Comparison of ENCODE assay signal across 24 cellular contexts in genomic region chr4:149511558-149512298, GRCh38.
"Had no signal": no experiment of that assay in that cellular context is flagged by ENCODE, and none has a peak within 500 bp of the region (broad histone marks: within the 10 kb centered on the region; RNA-seq: fewer than 3 reads in every experiment).

No MANE protein-coding gene starts in this region.

- H3K27me3 Mint-ChIP-seq: naive B cell; natural killer cell treated with Interleukin-12 subunit alpha and Interleukin-12 subunit beta and Interleukin-15 and Interleukin-18, amount 100 ng/mL, for 72 hours; progenitor cell of endocrine pancreas had no signal

- H3K27ac ChIP-seq: colonic mucosa, gastrocnemius medialis, neutrophil, parathyroid adenoma, right atrium auricular region, sigmoid colon, thoracic aorta, transverse colon, upper lobe of right lung, uterus had no signal

- H3K79me2 ChIP-seq: parathyroid adenoma had no signal

- H3K9me3 ChIP-seq: colonic mucosa, gastrocnemius medialis, mucosa of descending colon, neutrophil, right atrium auricular region, sigmoid colon, thoracic aorta, transverse colon, upper lobe of right lung, uterus had no signal

- H3K27ac Mint-ChIP-seq: mesothelial cell of epicardium; naive B cell; natural killer cell treated with Interleukin-12 subunit alpha and Interleukin-12 subunit beta and Interleukin-15 and Interleukin-18, amount 100 ng/mL, for 72 hours; progenitor cell of endocrine pancreas; stimulated activated effector memory CD8-positive, alpha-beta T cell treated with anti-CD3 and anti-CD28 coated beads, Interleukin-12 subunit alpha, Interleukin-12 subunit beta, amount 100 ng/mL, for 72 hours had no signal

- H3K27me3 ChIP-seq: colonic mucosa, gastrocnemius medialis, neutrophil, right atrium auricular region, sigmoid colon, transverse colon, upper lobe of right lung, uterus had no signal

- ATAC-seq: mucosa of descending colon; natural killer cell treated with Interleukin-12 subunit alpha and Interleukin-12 subunit beta and Interleukin-15 and Interleukin-18, amount 100 ng/mL, for 72 hours; stimulated activated effector memory CD8-positive, alpha-beta T cell treated with anti-CD3 and anti-CD28 coated beads, Interleukin-12 subunit alpha, Interleukin-12 subunit beta, amount 100 ng/mL, for 72 hours; stimulated activated naive CD8-positive, alpha-beta T cell treated with anti-CD3 and anti-CD28 coated beads, Interleukin-15, Interleukin-2, amounts not matched to agents 100 U/mL and 50 U/mL, for 24 hours; upper lobe of right lung had no signal

- H3K4me3 ChIP-seq: colonic mucosa, gastrocnemius medialis, mucosa of descending colon, right atrium auricular region, sigmoid colon, thoracic aorta, transverse colon, upper lobe of right lung, uterus had no signal

- H3K4me1 Mint-ChIP-seq: mesothelial cell of epicardium; naive B cell; neural crest cell; stimulated activated effector memory CD8-positive, alpha-beta T cell treated with anti-CD3 and anti-CD28 coated beads, Interleukin-12 subunit alpha, Interleukin-12 subunit beta, amount 100 ng/mL, for 72 hours had no signal

- H3K4me1 ChIP-seq: colonic mucosa, parathyroid adenoma, right atrium auricular region, sigmoid colon, transverse colon, upper lobe of right lung, uterus had no signal

- H3K36me3 ChIP-seq: colonic mucosa, gastrocnemius medialis, neutrophil, right atrium auricular region, sigmoid colon, thoracic aorta, transverse colon, upper lobe of right lung, uterus had no signal

- H2AFZ ChIP-seq: parathyroid adenoma had no signal

- H3K4me3 Mint-ChIP-seq: mesothelial cell of epicardium; naive B cell; natural killer cell treated with Interleukin-12 subunit alpha and Interleukin-12 subunit beta and Interleukin-15 and Interleukin-18, amount 100 ng/mL, for 72 hours; neural crest cell; stimulated activated effector memory CD8-positive, alpha-beta T cell treated with anti-CD3 and anti-CD28 coated beads, Interleukin-12 subunit alpha, Interleukin-12 subunit beta, amount 100 ng/mL, for 72 hours had no signal

- H3K9ac ChIP-seq: parathyroid adenoma had no signal

- DNase-seq: colonic mucosa; dermis blood vessel endothelial cell; effector memory CD4-positive, alpha-beta T cell; gastrocnemius medialis; head of caudate nucleus; mesenchymal stem cell; mucosa of descending colon; naive B cell; sigmoid colon; stimulated activated CD4-positive, alpha-beta T cell treated with anti-CD3 and anti-CD28 coated beads, Interleukin-2, amount 100 ng/mL, for 24 hours; stimulated activated CD4-positive, alpha-beta T cell treated with anti-CD3 and anti-CD28 coated beads, Interleukin-4, amount 100 ng/mL, for 24 hours; stimulated activated naive CD8-positive, alpha-beta T cell treated with anti-CD3 and anti-CD28 coated beads, Interleukin-15, Interleukin-2, amounts not matched to agents 100 U/mL and 50 U/mL, for 24 hours; transverse colon; upper lobe of right lung; uterus had no signal

- H3K36me3 Mint-ChIP-seq: naive B cell; natural killer cell treated with Interleukin-12 subunit alpha and Interleukin-12 subunit beta and Interleukin-15 and Interleukin-18, amount 100 ng/mL, for 72 hours; stimulated activated effector memory CD8-positive, alpha-beta T cell treated with anti-CD3 and anti-CD28 coated beads, Interleukin-12 subunit alpha, Interleukin-12 subunit beta, amount 100 ng/mL, for 72 hours had no signal
